ENCODE assay signal across 1 cellular context in genomic region chr1:147599362-147600118, GRCh38.
A peak's percentile ranks its signal among the peaks of the same experiment; 100 is the strongest.
TF ChIP-seq lines count a peak whose summit lies in the region.

No MANE protein-coding gene starts in this region.

TF ChIP-seq in HepG2, 621 proteins besides CTCF, POLR2A, EP300 and RAD21 (continued from another document and continues in another):
- no peak for TF ChIP-seq ZNF646 (CRISPR knock-in tag; IDR thresholded peaks at IDR 0.05)
- TF ChIP-seq ZNF251 (CRISPR knock-in tag; IDR thresholded peaks at IDR 0.05): no peak
- no peak for TF ChIP-seq ZNF44 (CRISPR knock-in tag; IDR thresholded peaks at IDR 0.05)
- no peak; the same call in 1 of the 2 replicates for TF ChIP-seq NRL (CRISPR knock-in tag; IDR thresholded peaks at IDR 0.05; ENCODE audit: borderline replicate concordance)
- no peak for TF ChIP-seq ARID5B (CRISPR knock-in tag; IDR thresholded peaks at IDR 0.05)
- no peak for TF ChIP-seq ZNF512 (CRISPR knock-in tag; IDR thresholded peaks at IDR 0.05)
- TF ChIP-seq CEBPG (CRISPR knock-in tag; IDR thresholded peaks at IDR 0.05): no peak
- TF ChIP-seq MAZ (IDR thresholded peaks at IDR 0.05; ENCODE audit: borderline replicate concordance, low read depth, low read length): no peak; the same call in 1 of the 2 replicates
- TF ChIP-seq MAZ (CRISPR knock-in tag; IDR thresholded peaks at IDR 0.05; ENCODE audit: low read depth): no peak; the same call in 1 of the 2 replicates
- TF ChIP-seq ATF2 (CRISPR knock-in tag; IDR thresholded peaks at IDR 0.05): no peak
- no peak for TF ChIP-seq NFE2L2 (IDR thresholded peaks at IDR 0.05; ENCODE audit: low read length)
- TF ChIP-seq KIAA2018 (CRISPR knock-in tag; IDR thresholded peaks at IDR 0.05; ENCODE audit: borderline replicate concordance): no peak
- TF ChIP-seq ZFP41 (CRISPR knock-in tag; IDR thresholded peaks at IDR 0.05; ENCODE audit: borderline replicate concordance): no peak
- no peak for TF ChIP-seq GABPA (IDR thresholded peaks at IDR 0.05; ENCODE audit: low read depth, low read length)
- no peak for TF ChIP-seq GABPA (CRISPR knock-in tag; IDR thresholded peaks at IDR 0.05; ENCODE audit: low read depth)
- TF ChIP-seq ZNF512B (CRISPR knock-in tag; IDR thresholded peaks at IDR 0.05; ENCODE audit: borderline replicate concordance): no peak
- TF ChIP-seq POLR2AphosphoS5 (IDR thresholded peaks at IDR 0.05; ENCODE audit: low read depth, low read length): peak; percentile 55
- no peak for TF ChIP-seq ZNF781 (CRISPR knock-in tag; IDR thresholded peaks at IDR 0.05; ENCODE audit: borderline replicate concordance, not compliant biosample characterization)
- no peak for TF ChIP-seq TIGD3 (CRISPR knock-in tag; IDR thresholded peaks at IDR 0.05; ENCODE audit: borderline replicate concordance)
- TF ChIP-seq EZH2 (conservative IDR thresholded peaks at IDR 0.05; ENCODE audit: low read depth, low read length): no peak
- no peak for TF ChIP-seq SMAD9 (CRISPR knock-in tag; IDR thresholded peaks at IDR 0.05)
- no peak for TF ChIP-seq CAMTA2 (CRISPR knock-in tag; IDR thresholded peaks at IDR 0.05; ENCODE audit: borderline replicate concordance)
- TF ChIP-seq ATF5 (CRISPR knock-in tag; IDR thresholded peaks at IDR 0.05; ENCODE audit: low read depth): no peak
